In the genomic region with DNA sequence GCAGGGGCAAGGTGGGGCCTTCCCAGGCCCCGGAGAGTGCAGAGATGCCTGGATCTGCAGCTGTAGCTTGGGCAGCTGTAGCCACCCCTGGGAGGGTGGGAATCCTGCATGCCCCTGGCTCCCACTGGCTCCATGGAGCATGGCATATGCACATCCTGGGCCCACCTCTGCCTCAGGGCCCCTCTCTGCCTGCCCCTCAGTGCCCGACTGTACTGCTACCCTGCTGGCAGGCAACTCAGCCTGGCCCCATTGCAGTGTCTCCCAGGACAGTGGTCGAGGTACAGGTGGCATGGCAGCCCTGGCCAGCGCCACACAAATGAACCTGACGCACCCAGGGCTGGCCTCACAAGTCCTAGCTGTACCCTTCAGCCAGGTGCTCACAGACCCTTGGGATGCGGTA, we compare ENCODE assay signal across 30 cellular contexts.
"Had no signal": no experiment of that assay in that cellular context is flagged by ENCODE, and none has a peak within 500 bp of the region (broad histone marks: within the 10 kb centered on the region; RNA-seq: fewer than 3 reads in every experiment).

No MANE protein-coding gene starts in this region.

- H3K27ac ChIP-seq: adrenal gland, body of pancreas, breast epithelium, Peyer's patch, WERI-Rb-1 had no signal

- H3K27me3 Mint-ChIP-seq: activated CD8-positive, alpha-beta T cell treated with anti-CD3 and anti-CD28 coated beads for 36 hours; activated T-cell treated with anti-CD3 and anti-CD28 coated beads, Interleukin-2, amount 50 U/mL, for 24 hours; T-cell had no signal

- H3K4me1 ChIP-seq: breast epithelium, Peyer's patch had no signal

- H3K9me3 ChIP-seq: body of pancreas, breast epithelium, Peyer's patch had no signal

- DNase-seq: activated CD4-positive, alpha-beta T cell treated with anti-CD3 and anti-CD28 coated beads for 1 hour; activated CD4-positive, alpha-beta T cell treated with anti-CD3 and anti-CD28 coated beads for 48 hours; activated CD4-positive, CD25-positive, alpha-beta regulatory T cell; activated CD8-positive, alpha-beta T cell treated with anti-CD3 and anti-CD28 coated beads for 36 hours; activated gamma-delta T cell treated with Interleukin-2 at 50 U/mL for 16 hours; activated naive CD4-positive, alpha-beta T cell treated with anti-CD3 and anti-CD28 coated beads for 36 hours; activated T-cell treated with anti-CD3 and anti-CD28 coated beads, Interleukin-2, amount 50 U/mL, for 24 hours; adrenal gland; body of pancreas; Karpas-422; NCI-H1105; NCI-H1417 treated with DMSO at 0.1 percent for 48 hours; NCI-H187 treated with DMSO at 0.1 percent for 48 hours; NCI-H2081 treated with DMSO at 0.1 percent for 48 hours; NCI-H226; NCI-H446 treated with DMSO at 0.1 percent for 48 hours; NCI-H524; PC-3; Peyer's patch; RPMI8226; SIG-M5; T-cell; T-helper 2 cell; T-helper 9 cell; WERI-Rb-1 had no signal

- H3K36me3 Mint-ChIP-seq: activated naive CD4-positive, alpha-beta T cell treated with anti-CD3 and anti-CD28 coated beads, Interleukin-2, amount 50 U/mL, for 72 hours had no signal

- H3K4me3 Mint-ChIP-seq: activated CD8-positive, alpha-beta T cell treated with anti-CD3 and anti-CD28 coated beads for 36 hours; activated naive CD4-positive, alpha-beta T cell treated with anti-CD3 and anti-CD28 coated beads for 36 hours; activated T-cell treated with anti-CD3 and anti-CD28 coated beads, Interleukin-2, amount 50 U/mL, for 24 hours; activated T-helper 1 cell treated with anti-CD3 and anti-CD28 coated beads, Interleukin-12 subunit alpha, Interleukin-12 subunit beta, Interleukin-2, Interleukin-4 antibody, amounts not matched to agents 30 ng/mL and 10 ng/mL and 1 ng/mL, durations not matched to agents 14 hours and 24 hours and 36 hours; T-cell had no signal

- H3K27me3 ChIP-seq: adrenal gland, body of pancreas, breast epithelium, Peyer's patch had no signal

- H3K36me3 ChIP-seq: adrenal gland, breast epithelium, Peyer's patch, WERI-Rb-1 had no signal

- FAIRE-seq: astrocyte had no signal

- ATAC-seq: activated CD8-positive, alpha-beta T cell treated with anti-CD3 and anti-CD28 coated beads for 36 hours; activated naive CD4-positive, alpha-beta T cell treated with anti-CD3 and anti-CD28 coated beads, Interleukin-2, amount 50 U/mL, for 72 hours; body of pancreas; PC-3; SK-N-SH treated with all-trans-retinoic acid at 6 μM for 48 hours had no signal

- H3K9me3 Mint-ChIP-seq: activated CD8-positive, alpha-beta T cell treated with anti-CD3 and anti-CD28 coated beads for 36 hours; activated naive CD4-positive, alpha-beta T cell treated with anti-CD3 and anti-CD28 coated beads for 36 hours; activated naive CD4-positive, alpha-beta T cell treated with anti-CD3 and anti-CD28 coated beads, Interleukin-2, amount 50 U/mL, for 72 hours; activated T-cell treated with anti-CD3 and anti-CD28 coated beads, Interleukin-2, amount 50 U/mL, for 24 hours; activated T-helper 1 cell treated with anti-CD3 and anti-CD28 coated beads, Interleukin-12 subunit alpha, Interleukin-12 subunit beta, Interleukin-2, Interleukin-4 antibody, amounts not matched to agents 30 ng/mL and 10 ng/mL and 1 ng/mL, durations not matched to agents 14 hours and 24 hours and 36 hours; T-cell had no signal

- H3K4me3 ChIP-seq: adrenal gland, body of pancreas, breast epithelium, Peyer's patch had no signal

- H3K27ac Mint-ChIP-seq: activated CD8-positive, alpha-beta T cell treated with anti-CD3 and anti-CD28 coated beads for 36 hours; activated naive CD4-positive, alpha-beta T cell treated with anti-CD3 and anti-CD28 coated beads for 36 hours; activated naive CD4-positive, alpha-beta T cell treated with anti-CD3 and anti-CD28 coated beads, Interleukin-2, amount 50 U/mL, for 72 hours; activated T-cell treated with anti-CD3 and anti-CD28 coated beads, Interleukin-2, amount 50 U/mL, for 24 hours; activated T-helper 1 cell treated with anti-CD3 and anti-CD28 coated beads, Interleukin-12 subunit alpha, Interleukin-12 subunit beta, Interleukin-2, Interleukin-4 antibody, amounts not matched to agents 30 ng/mL and 10 ng/mL and 1 ng/mL, durations not matched to agents 14 hours and 24 hours and 36 hours; T-cell had no signal
